Comparison of ENCODE assay signal across 23 cellular contexts in the genomic region with DNA sequence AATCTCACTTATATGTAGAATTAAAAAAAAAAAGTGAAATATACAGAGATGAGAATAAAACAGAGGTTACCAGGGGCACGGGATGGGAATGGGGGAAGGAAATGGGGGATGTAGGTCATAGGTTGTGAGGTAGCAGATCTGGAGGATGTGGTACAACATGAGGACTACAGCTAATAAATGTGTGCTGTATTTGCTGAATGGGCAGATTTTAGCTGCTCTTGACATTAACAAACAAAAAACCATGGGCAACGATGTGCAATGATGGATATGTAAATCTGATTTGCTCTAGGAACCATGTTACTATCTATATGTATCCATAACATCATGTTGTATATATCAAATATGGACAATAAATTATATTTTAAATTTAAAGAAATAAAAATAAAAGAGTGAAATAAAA.
DNase-seq lines count a peak whose midpoint lies in the region; ATAC-seq, FAIRE-seq and TF ChIP-seq lines count a peak whose summit lies in the region.
"Had no signal": no experiment of that assay in that cellular context is flagged by ENCODE, and none has a peak within 500 bp of the region (broad histone marks: within the 10 kb centered on the region; RNA-seq: fewer than 3 reads in every experiment).

No MANE protein-coding gene starts in this region.

- H3K23me2 ChIP-seq in H1 (ENCODE audit: low read depth, low read length) = no peaks in the 10 kb centered on the region

- no peak overlapping the region for H2AK5ac ChIP-seq in IMR-90 (ENCODE audit: low read depth, low read length)
- H2AK5ac ChIP-seq in H1 (ENCODE audit: low read depth, low read length) = no peak overlapping the region

- H3K4me3 Mint-ChIP-seq in T-helper 17 cell = no peak overlapping the region
- H3K4me3 Mint-ChIP-seq: B cell; CD4-positive, alpha-beta T cell; CD8-positive, alpha-beta T cell had no signal

- no peak overlapping the region for H3K4me3 ChIP-seq in HepG2 (replicated peaks in 1 of 3; ENCODE audit: insufficient read depth in 1 of 3, low read depth in 2 of 3, low read length in 3 of 3)
- H3K4me3 ChIP-seq in right lobe of liver = no peak overlapping the region
- no peak overlapping the region for H3K4me3 ChIP-seq in IMR-90 (ENCODE audit: insufficient read depth, low read depth, low read length)
- H3K4me3 ChIP-seq in H1 (ENCODE audit: extremely low read depth in 1 of 4, insufficient read depth in 2 of 4, low read depth in 3 of 4, low read length in 4 of 4) = no peak overlapping the region
- H3K4me3 ChIP-seq: BLaER1 treated with 17β-estradiol and CSF1 and Interleukin-3, amounts not matched to agents 10 nM and 100 nM had no signal

- H2BK120ac ChIP-seq in IMR-90 (ENCODE audit: low read depth, low read length) = no peak overlapping the region
- H2BK120ac ChIP-seq in H1 (replicated peaks; ENCODE audit: low read depth, low read length) = no peak overlapping the region

- no peak overlapping the region for H4K91ac ChIP-seq in IMR-90 (ENCODE audit: insufficient read depth, low read depth, low read length)
- H4K91ac ChIP-seq in H1 (replicated peaks; ENCODE audit: insufficient read length, low read length) = no peak overlapping the region

- H4K5ac ChIP-seq in IMR-90 (ENCODE audit: low read depth, low read length) = no peak overlapping the region
- H4K5ac ChIP-seq in H1 (ENCODE audit: insufficient read length, low read depth, low read length) = no peak overlapping the region

- H2BK15ac ChIP-seq in IMR-90 (ENCODE audit: low read depth, low read length) (no peak overlapping the region), H1 (ENCODE audit: low read length) (no peak overlapping the region)

- dilution Hi-C loops in IMR-90 (cut with HindIII; ENCODE audit: low sequenced_read_pairs, unreplicated experiment) = no loop called here

- H3K27me3 Mint-ChIP-seq in T-helper 17 cell = peaks cover 5% of the 10 kb centered on the region
- H3K27me3 Mint-ChIP-seq: CD4-positive, alpha-beta T cell had no signal

- in situ Hi-C loops in HepG2 (cut with HindIII; ENCODE audit: extremely low pct_ligation_motif_present, low pct_unique_long_range_greater_than_20kb) (no loop called here), IMR-90 (cut with MboI; ENCODE audit: low sequenced_read_pairs) (no loop called here)

- no TSS peak for BruUV-seq in HepG2 (replicated peaks; lab: Mats Ljungman, UMichigan)
- BruUV-seq in IMR-90 (replicated peaks; lab: Mats Ljungman, UMichigan) = no TSS peak

- H3K9me3 ChIP-seq in HepG2 (ENCODE audit: low read length) = no peaks in the 10 kb centered on the region
- H3K9me3 ChIP-seq in right lobe of liver = no peaks in the 10 kb centered on the region
- peaks cover 2% of the 10 kb centered on the region; the same call in 1 of the 2 replicates for H3K9me3 ChIP-seq in IMR-90 (ENCODE audit: control insufficient read depth, insufficient read depth, low read length)
- no peaks in the 10 kb centered on the region for H3K9me3 ChIP-seq in H1 (ENCODE audit: insufficient read depth in 2 of 2, low read depth in 1 of 2, low read length in 1 of 2)
- H3K9me3 ChIP-seq in T-helper 17 cell (ENCODE audit: control insufficient read depth, low read length, poor library complexity, severe bottlenecking) = no peaks in the 10 kb centered on the region
- H3K9me3 ChIP-seq: BLaER1 treated with 17β-estradiol and CSF1 and Interleukin-3, amounts not matched to agents 10 nM and 100 nM; Caco-2 had no signal

- H3K14ac ChIP-seq in IMR-90 (replicated peaks; ENCODE audit: low read depth, low read length) (no peak overlapping the region), H1 (ENCODE audit: insufficient read length) (no peak overlapping the region)

- no peaks in the 10 kb centered on the region for H3K9me1 ChIP-seq in IMR-90 (ENCODE audit: insufficient read depth, low read length)

- no peak for TF ChIP-seq RAD21 in HepG2 (CRISPR knock-in tag; IDR thresholded peaks at IDR 0.05)
- no peak for TF ChIP-seq RAD21 in IMR-90 (IDR thresholded peaks at IDR 0.05; ENCODE audit: low read length)
- no peak for TF ChIP-seq RAD21 in H1 (IDR thresholded peaks at IDR 0.05 in 1 of 2, conservative IDR thresholded peaks at IDR 0.05 in 1 of 2; ENCODE audit: low read depth in 2 of 2, low read length in 2 of 2)

- H3K79me1 ChIP-seq in IMR-90 (ENCODE audit: low read depth in 1 of 2, low read length in 2 of 2) (no peaks in the 10 kb centered on the region), H1 (ENCODE audit: low read depth, low read length) (no peaks in the 10 kb centered on the region)

- H3K79me2 ChIP-seq in HepG2 (ENCODE audit: insufficient read depth, low read length) = no peaks in the 10 kb centered on the region
- H3K79me2 ChIP-seq in H1 (ENCODE audit: control insufficient read depth in 1 of 2, insufficient read depth in 2 of 2, low read length in 2 of 2) = no peaks in the 10 kb centered on the region

- H2AK9ac ChIP-seq in IMR-90 (replicated peaks; ENCODE audit: low read depth, low read length, poor library complexity) = no peak overlapping the region

- intact Hi-C loops in HepG2 (cut with micrococcal nuclease; ENCODE audit: unreplicated experiment) (no loop called here), right lobe of liver (cut with DNase I) (no loop called here), IMR-90 (cut with micrococcal nuclease) (no loop called here)

- H3K27ac ChIP-seq in HepG2 (ENCODE audit: extremely low read length, insufficient read depth, low read length) = no peak overlapping the region
- no peak overlapping the region for H3K27ac ChIP-seq in right lobe of liver
- H3K27ac ChIP-seq in IMR-90 (ENCODE audit: insufficient read depth, low read length) = no peak overlapping the region
- H3K27ac ChIP-seq in H1 (ENCODE audit: low read depth, low read length) = no peak overlapping the region
- H3K27ac ChIP-seq: BLaER1 treated with 17β-estradiol and CSF1 and Interleukin-3, amounts not matched to agents 10 nM and 100 nM; C4-2B had no signal

- TF ChIP-seq EP300 in HepG2 (IDR thresholded peaks at IDR 0.05; ENCODE audit: low read depth in 2 of 2, low read length in 2 of 2) = no peak
- no peak for TF ChIP-seq EP300 in HepG2 (CRISPR knock-in tag; IDR thresholded peaks at IDR 0.05; ENCODE audit: borderline replicate concordance)
- TF ChIP-seq EP300 in H1 (IDR thresholded peaks at IDR 0.05; ENCODE audit: borderline replicate concordance in 1 of 2, low read depth in 2 of 2, low read length in 2 of 2) = no peak

- H4K8ac ChIP-seq in IMR-90 (ENCODE audit: low read depth in 2 of 2, low read length in 2 of 2) = no peak overlapping the region
- no peak overlapping the region for H4K8ac ChIP-seq in H1 (ENCODE audit: extremely low read depth, insufficient read depth, low read length)

- no peaks in the 10 kb centered on the region for H3K4me1 Mint-ChIP-seq in T-helper 17 cell
- H3K4me1 Mint-ChIP-seq: B cell had no signal

- H3K23ac ChIP-seq in IMR-90 (ENCODE audit: low read depth, low read length) (no peak overlapping the region), H1 (ENCODE audit: insufficient read length) (no peak overlapping the region)

- H3K4me1 ChIP-seq in HepG2 (ENCODE audit: insufficient read depth, low read length) (no peaks in the 10 kb centered on the region), right lobe of liver (no peaks in the 10 kb centered on the region), IMR-90 (ENCODE audit: control insufficient read depth, insufficient read depth, low read length) (no peaks in the 10 kb centered on the region), H1 (replicated peaks in 1 of 4; ENCODE audit: control insufficient read depth in 3 of 4, insufficient read depth in 4 of 4, low read length in 3 of 4) (no peaks in the 10 kb centered on the region)
- H3K4me1 ChIP-seq: BLaER1 treated with 17β-estradiol and CSF1 and Interleukin-3, amounts not matched to agents 10 nM and 100 nM; Caco-2 had no signal

- no peak for DNase-seq in HepG2 (ENCODE audit: low spot score)
- DNase-seq in right lobe of liver = no peak
- no peak for DNase-seq in IMR-90
- no peak for DNase-seq in H1 (ENCODE audit: low read depth in 1 of 2, low spot score in 2 of 2)
- no peak for DNase-seq in foreskin melanocyte
- DNase-seq in T-helper 17 cell = no peak
- DNase-seq: 8988T; AML-193; Caco-2; Calu3; CD4-positive, alpha-beta T cell; CD8-positive, alpha-beta T cell; DMS79 treated with DMSO at 0.1 percent for 48 hours; GF-D8 had no signal

- WGBS in HepG2 (ENCODE audit: low lambda C conversion rate) = 4% methylated on average over 2 of the region's 2 CpGs
- WGBS in right lobe of liver (ENCODE audit: insufficient coverage, low coverage, low lambda C conversion rate, missing lambda C conversion rate) = 50% methylated on average over 1 of the region's 2 CpGs
- no CpG with 5 or more reads among the region's 2 CpGs for WGBS in IMR-90 (ENCODE audit: extremely low coverage in 2 of 2, insufficient read length in 1 of 2), 2 experiments
- 90% methylated on average over 2 of the region's 2 CpGs; no CpG with 5 or more reads in 1 of the 2 experiments for WGBS in H1 (ENCODE audit: extremely low coverage in 1 of 2, insufficient coverage in 1 of 2, insufficient read length in 1 of 2, insufficient replicate concordance in 2 of 2, low coverage in 1 of 2, low lambda C conversion rate in 2 of 2, missing lambda C conversion rate in 1 of 2), 2 experiments

- H3K27me3 ChIP-seq in HepG2 (ENCODE audit: control insufficient read depth in 1 of 2, insufficient read depth in 2 of 2, low read length in 2 of 2) (no peaks in the 10 kb centered on the region), right lobe of liver (no peaks in the 10 kb centered on the region), IMR-90 (ENCODE audit: control insufficient read depth, insufficient read depth, low read length) (no peaks in the 10 kb centered on the region), H1 (replicated peaks in 1 of 4; ENCODE audit: control insufficient read depth in 3 of 4, extremely low read depth in 1 of 4, insufficient read depth in 3 of 4, low read length in 3 of 4) (no peaks in the 10 kb centered on the region)
- H3K27me3 ChIP-seq: BLaER1 treated with 17β-estradiol and CSF1 and Interleukin-3, amounts not matched to agents 10 nM and 100 nM had no signal

- H3K56ac ChIP-seq in IMR-90 (ENCODE audit: extremely low read depth, insufficient read depth, low read length) (no peak overlapping the region), H1 (replicated peaks; ENCODE audit: insufficient read length, low read depth, low read length) (no peak overlapping the region)

- H3K4me2 ChIP-seq in HepG2 (ENCODE audit: low read depth, low read length) (no peak overlapping the region), IMR-90 (ENCODE audit: low read depth, low read length) (no peak overlapping the region), H1 (ENCODE audit: insufficient read depth in 1 of 2, low read depth in 2 of 2, low read length in 2 of 2) (no peak overlapping the region)
- H3K4me2 ChIP-seq: BLaER1 treated with 17β-estradiol and CSF1 and Interleukin-3, amounts not matched to agents 10 nM and 100 nM had no signal

- no peak for TF ChIP-seq CTCF in HepG2 (CRISPR knock-in tag; IDR thresholded peaks at IDR 0.05)
- TF ChIP-seq CTCF in right lobe of liver (IDR thresholded peaks at IDR 0.05) = no peak
- no peak for TF ChIP-seq CTCF in IMR-90 (conservative IDR thresholded peaks at IDR 0.05; ENCODE audit: low read depth, low read length)
- TF ChIP-seq CTCF in H1 (IDR thresholded peaks at IDR 0.05; ENCODE audit: control extremely low read depth in 1 of 3, insufficient read depth in 1 of 3, low read depth in 1 of 3, low read length in 3 of 3) = no peak

- H3K36me3 ChIP-seq in HepG2 (replicated peaks in 1 of 2; ENCODE audit: control insufficient read depth in 1 of 2, insufficient read depth in 2 of 2, low read length in 2 of 2) = no peaks in the 10 kb centered on the region
- no peaks in the 10 kb centered on the region for H3K36me3 ChIP-seq in right lobe of liver
- no peaks in the 10 kb centered on the region for H3K36me3 ChIP-seq in IMR-90 (ENCODE audit: control insufficient read depth, insufficient read depth, low read length)
- H3K36me3 ChIP-seq in H1 (ENCODE audit: control insufficient read depth in 2 of 4, insufficient read depth in 4 of 4, low read length in 3 of 4) = no peaks in the 10 kb centered on the region
- H3K36me3 ChIP-seq: BLaER1 treated with 17β-estradiol and CSF1 and Interleukin-3, amounts not matched to agents 10 nM and 100 nM had no signal

- H3K4ac ChIP-seq in IMR-90 (ENCODE audit: low read depth, low read length) (no peak overlapping the region), H1 (replicated peaks; ENCODE audit: insufficient read length, low read depth, low read length) (no peak overlapping the region)

- H3K27ac Mint-ChIP-seq in T-helper 17 cell = no peak overlapping the region
- H3K27ac Mint-ChIP-seq: B cell; CD4-positive, alpha-beta T cell; CD8-positive, alpha-beta T cell had no signal

- H4K20me1 ChIP-seq in HepG2 (ENCODE audit: insufficient read depth, low read length) (no peaks in the 10 kb centered on the region), IMR-90 (ENCODE audit: insufficient read depth, low read length) (no peaks in the 10 kb centered on the region), H1 (replicated peaks in 1 of 2; ENCODE audit: control insufficient read depth in 1 of 2, insufficient read depth in 2 of 2, low read length in 2 of 2) (no peaks in the 10 kb centered on the region)
- H4K20me1 ChIP-seq: BLaER1 treated with 17β-estradiol and CSF1 and Interleukin-3, amounts not matched to agents 10 nM and 100 nM had no signal

- CTCF ChIA-PET in HepG2 (lab: Yijun Ruan, JAX; ENCODE audit: low intra/inter-chr PET ratio, low total read pairs) (no interaction called here), IMR-90 (lab: Yijun Ruan, JAX) (no interaction called here), H1 (lab: Charles Lee; ENCODE audit: partially characterized antibody) (no interaction called here)

- H2BK5ac ChIP-seq in IMR-90 (ENCODE audit: low read depth, low read length, poor library complexity, severe bottlenecking) = no peak overlapping the region
- H2BK5ac ChIP-seq in H1 (ENCODE audit: low read depth, low read length) = no peak overlapping the region

- H3K18ac ChIP-seq in IMR-90 (ENCODE audit: low read depth, low read length) (no peak overlapping the region), H1 (ENCODE audit: extremely low read depth, low read length) (no peak overlapping the region)

- no peak overlapping the region for H2BK20ac ChIP-seq in IMR-90 (ENCODE audit: low read depth, low read length)
- no peak overlapping the region for H2BK20ac ChIP-seq in H1 (ENCODE audit: low read length)

- H3K9ac ChIP-seq in HepG2 (ENCODE audit: insufficient read depth, low read depth, low read length) (no peak overlapping the region), IMR-90 (ENCODE audit: low read depth, low read length) (no peak overlapping the region), H1 (replicated peaks in 1 of 4; ENCODE audit: extremely low read depth in 1 of 4, low read depth in 3 of 4, low read length in 3 of 4) (no peak overlapping the region)
- H3K9ac ChIP-seq: BLaER1 treated with 17β-estradiol and CSF1 and Interleukin-3, amounts not matched to agents 10 nM and 100 nM had no signal

- POLR2A ChIA-PET in HepG2 (lab: Yijun Ruan, JAX) (no interaction called here), IMR-90 (lab: Charles Lee; ENCODE audit: unreplicated experiment) (no interaction called here), H1 (lab: Charles Lee; ENCODE audit: partially characterized antibody) (no interaction called here)

- H2AFZ ChIP-seq in HepG2 (ENCODE audit: low read length) = no peak overlapping the region
- no peak overlapping the region for H2AFZ ChIP-seq in IMR-90 (replicated peaks; ENCODE audit: low read length, poor library complexity)
- no peak overlapping the region for H2AFZ ChIP-seq in H1 (ENCODE audit: low read length)

- H2BK12ac ChIP-seq in H1 (ENCODE audit: low read depth, low read length) = no peak overlapping the region

- ATAC-seq in HepG2 = no peak
- no peak for ATAC-seq in right lobe of liver
- no peak for ATAC-seq in IMR-90 (ENCODE audit: low read depth)
- no peak for ATAC-seq in HG03378 (IDR thresholded peaks at IDR 0.05; ENCODE audit: unreplicated experiment)
- ATAC-seq in T-helper 17 cell = no peak
- ATAC-seq: CD8-positive, alpha-beta T cell had no signal

- FAIRE-seq in HepG2 (lab: Jason Lieb, UNC) = no peak
- no peak for FAIRE-seq in H1 (lab: Jason Lieb, UNC)
- FAIRE-seq: A204.1, D721Med, G401.6, GM12891, GM19239 had no signal

- H3K36me3 Mint-ChIP-seq in T-helper 17 cell (ENCODE audit: low read depth) = no peaks in the 10 kb centered on the region
- H3K36me3 Mint-ChIP-seq: CD8-positive, alpha-beta T cell had no signal

- TF ChIP-seq POLR2A in HepG2 (IDR thresholded peaks at IDR 0.05; ENCODE audit: insufficient read depth in 1 of 2, low read depth in 2 of 2, low read length in 2 of 2) = no peak
- TF ChIP-seq POLR2A in right lobe of liver (IDR thresholded peaks at IDR 0.05) = no peak
- TF ChIP-seq POLR2A in IMR-90 (IDR thresholded peaks at IDR 0.05; ENCODE audit: low read depth, low read length) = no peak
- TF ChIP-seq POLR2A in H1 (IDR thresholded peaks at IDR 0.05; ENCODE audit: control extremely low read depth in 1 of 2, low read depth in 2 of 2, low read length in 2 of 2) = no peak
